Comparison of ENCODE assay signal across 22 cellular contexts in the genomic region with DNA sequence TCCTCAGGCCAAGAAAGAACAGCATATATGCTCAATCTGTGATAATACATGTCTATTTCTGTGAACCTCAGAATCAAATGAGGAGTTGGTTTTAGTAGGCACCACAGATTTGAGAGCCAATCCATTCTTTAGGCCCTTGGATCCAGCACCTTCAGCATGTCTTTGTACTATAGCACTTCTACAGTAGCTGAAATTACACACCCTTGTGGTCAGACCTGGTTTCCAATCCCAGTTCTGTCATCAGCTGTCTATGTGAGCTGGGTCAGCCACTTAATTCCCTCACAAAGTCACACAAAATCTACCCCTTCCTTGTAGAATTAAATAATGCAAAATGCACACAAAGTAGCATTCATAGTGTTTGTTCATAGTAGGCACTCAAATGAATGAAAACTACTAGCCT.
"Had no signal": no experiment of that assay in that cellular context is flagged by ENCODE, and none has a peak within 500 bp of the region (broad histone marks: within the 10 kb centered on the region; RNA-seq: fewer than 3 reads in every experiment).

No MANE protein-coding gene starts in this region.

- H3K4me1 ChIP-seq: SJSA1 had no signal

- H3K36me3 ChIP-seq: MG63, SJSA1 had no signal

- H3K9me3 ChIP-seq: MG63, SJSA1 had no signal

- DNase-seq: IMR-90, Karpas-422, KG1, MG63, NCI-H1092, NCI-H1105 treated with DMSO at 0.1 percent for 48 hours, NCI-H1417 treated with DMSO at 0.1 percent for 48 hours, NCI-H187, NCI-H2029, NCI-H2081 treated with DMSO at 0.1 percent for 48 hours, NCI-H2171, NCI-H226, NCI-H446, NCI-H510A, NCI-H524 treated with DMSO at 0.1 percent for 48 hours, NCI-H69, NCI-H774, Right ventricle myocardium superior, RPMI8226, SIG-M5 had no signal

- H3K4me3 ChIP-seq: MG63, SJSA1, SK-N-MC had no signal

- H3K27ac ChIP-seq: SJSA1, SK-N-MC had no signal

- H3K27me3 ChIP-seq: MG63, SJSA1 had no signal
